1 cellular context compared by ENCODE assay signal in genomic region chr2:38751043-38751846, GRCh38.
A peak's percentile ranks its signal among the peaks of the same experiment; 100 is the strongest.
TF ChIP-seq lines count a peak whose summit lies in the region.

Gene SRSF7 (minus strand): TSS chr2:38751361. CDS start chr2:38751256, 105 bp downstream.

TF ChIP-seq in HepG2, 621 proteins besides CTCF, POLR2A, EP300 and RAD21 (continued from another document and continues in another):
- TF ChIP-seq MTERF4 (CRISPR knock-in tag; IDR thresholded peaks at IDR 0.05) (peak; percentile 17; the same call in 1 of the 2 replicates), ZMAT3 (CRISPR knock-in tag; conservative IDR thresholded peaks at IDR 0.05) (peak; percentile 98), MXD4 (CRISPR knock-in tag; IDR thresholded peaks at IDR 0.05) (peak; percentile 96), CBFB (CRISPR knock-in tag; IDR thresholded peaks at IDR 0.05) (peak; percentile 79), ZNF557 (CRISPR knock-in tag; IDR thresholded peaks at IDR 0.05) (peak; percentile 78; the same call in 1 of the 2 replicates), ZFP62 (CRISPR knock-in tag; IDR thresholded peaks at IDR 0.05) (no peak), ZKSCAN1 (IDR thresholded peaks at IDR 0.05; ENCODE audit: low read length) (peak; percentile 14; the same call in 1 of the 2 replicates), ATF7 (IDR thresholded peaks at IDR 0.05) (no peak), ATF7 (CRISPR knock-in tag; IDR thresholded peaks at IDR 0.05) (no peak), PHF20 (CRISPR knock-in tag; IDR thresholded peaks at IDR 0.05) (no peak; the same call in none of the 2 replicates), HNF4G (IDR thresholded peaks at IDR 0.05; ENCODE audit: borderline replicate concordance, low read depth, low read length) (no peak; the same call in 1 of the 2 replicates), HNF4G (CRISPR knock-in tag; IDR thresholded peaks at IDR 0.05; ENCODE audit: borderline replicate concordance, low read depth) (no peak; the same call in 1 of the 2 replicates), NCOA2 (CRISPR knock-in tag; IDR thresholded peaks at IDR 0.05) (peak; percentile 73), NONO (IDR thresholded peaks at IDR 0.05) (no peak), NONO (CRISPR knock-in tag; conservative IDR thresholded peaks at IDR 0.05) (peak; percentile 99), ATF4 (CRISPR knock-in tag; IDR thresholded peaks at IDR 0.05) (peak in 1 of 2 experiments; percentile 77; a peak in 2 of 4 replicates), ZNF563 (CRISPR knock-in tag; IDR thresholded peaks at IDR 0.05) (peak; percentile 92; the same call in 1 of the 2 replicates), ZMAT5 (CRISPR knock-in tag; IDR thresholded peaks at IDR 0.05; ENCODE audit: borderline replicate concordance, low read depth) (no peak), KLF16 (CRISPR knock-in tag; IDR thresholded peaks at IDR 0.05) (peak; percentile 72 to 99), PRPF4 (IDR thresholded peaks at IDR 0.05; ENCODE audit: low read depth, low read length, poor library complexity, severe bottlenecking) (no peak), ZNF136 (CRISPR knock-in tag; IDR thresholded peaks at IDR 0.05; ENCODE audit: low read depth) (peak; percentile 62; the same call in 1 of the 2 replicates), KDM6A (CRISPR knock-in tag; IDR thresholded peaks at IDR 0.05; ENCODE audit: low read depth) (0 out of 2 replicates have a peak, but pooled peaks have one; percentile 7), FOXP1 (IDR thresholded peaks at IDR 0.05) (no peak), FOXP1 (CRISPR knock-in tag; IDR thresholded peaks at IDR 0.05) (peak; percentile 61; the same call in 1 of the 2 replicates), GLMP (CRISPR knock-in tag; IDR thresholded peaks at IDR 0.05; ENCODE audit: borderline replicate concordance) (no peak), ZNF646 (CRISPR knock-in tag; IDR thresholded peaks at IDR 0.05) (peak; percentile 59; the same call in 1 of the 2 replicates), DPF2 (CRISPR knock-in tag; IDR thresholded peaks at IDR 0.05; ENCODE audit: borderline replicate concordance, low read depth) (no peak; the same call in 1 of the 2 replicates), KIAA2018 (CRISPR knock-in tag; IDR thresholded peaks at IDR 0.05; ENCODE audit: borderline replicate concordance) (no peak), ZNF430 (CRISPR knock-in tag; IDR thresholded peaks at IDR 0.05) (peak; percentile 81), CC2D1A (CRISPR knock-in tag; IDR thresholded peaks at IDR 0.05) (no peak; the same call in 1 of the 2 replicates), SALL2 (CRISPR knock-in tag; IDR thresholded peaks at IDR 0.05) (peak; percentile 75), ZNF737 (CRISPR knock-in tag; IDR thresholded peaks at IDR 0.05; ENCODE audit: borderline replicate concordance) (0 out of 2 replicates have a peak, but pooled peaks have one; percentile 17), AGO2 (optimal IDR thresholded peaks at IDR 0.05; ENCODE audit: low read depth, low read length) (peak; percentile 96), CHCHD3 (CRISPR knock-in tag; IDR thresholded peaks at IDR 0.05) (no peak), HOXA7 (CRISPR knock-in tag; IDR thresholded peaks at IDR 0.05) (peak; percentile 99), AHR (CRISPR knock-in tag; IDR thresholded peaks at IDR 0.05) (peak; percentile 95), ISX (CRISPR knock-in tag; conservative IDR thresholded peaks at IDR 0.05) (peak; percentile 85; the same call in 1 of the 2 replicates), SOX13 (IDR thresholded peaks at IDR 0.05) (no peak), SOX13 (CRISPR knock-in tag; conservative IDR thresholded peaks at IDR 0.05 in 1 of 2, IDR thresholded peaks at IDR 0.05 in 1 of 2) (peak in 1 of 2 experiments; percentile 83; a peak in 2 of 4 replicates), ZBTB46 (CRISPR knock-in tag; IDR thresholded peaks at IDR 0.05; ENCODE audit: borderline replicate concordance) (no peak)
